In genomic region chr16:4957720-4958509, GRCh38 we compare ENCODE assay signal across 1 cellular context.
TF ChIP-seq lines count a peak whose summit lies in the region.

Gene SEC14L5, plus strand, starts transcription at chr16:4958330. Its CDS starts 994 bp downstream, at chr16:4959324.

TF ChIP-seq in liver, 16 proteins besides CTCF, POLR2A, EP300 and RAD21 (continued from another document):
- TF ChIP-seq FOXA2 (IDR thresholded peaks at IDR 0.05), result peak; percentile 88
- peak in 1 of 2 donors; percentile 57 for TF ChIP-seq GABPA (IDR thresholded peaks at IDR 0.05 in 1 of 2, conservative IDR thresholded peaks at IDR 0.05 in 1 of 2)
- TF ChIP-seq JUND (IDR thresholded peaks at IDR 0.05), result peak; percentile 61 to 67
